10 cellular contexts compared by ENCODE assay signal in the genomic region with DNA sequence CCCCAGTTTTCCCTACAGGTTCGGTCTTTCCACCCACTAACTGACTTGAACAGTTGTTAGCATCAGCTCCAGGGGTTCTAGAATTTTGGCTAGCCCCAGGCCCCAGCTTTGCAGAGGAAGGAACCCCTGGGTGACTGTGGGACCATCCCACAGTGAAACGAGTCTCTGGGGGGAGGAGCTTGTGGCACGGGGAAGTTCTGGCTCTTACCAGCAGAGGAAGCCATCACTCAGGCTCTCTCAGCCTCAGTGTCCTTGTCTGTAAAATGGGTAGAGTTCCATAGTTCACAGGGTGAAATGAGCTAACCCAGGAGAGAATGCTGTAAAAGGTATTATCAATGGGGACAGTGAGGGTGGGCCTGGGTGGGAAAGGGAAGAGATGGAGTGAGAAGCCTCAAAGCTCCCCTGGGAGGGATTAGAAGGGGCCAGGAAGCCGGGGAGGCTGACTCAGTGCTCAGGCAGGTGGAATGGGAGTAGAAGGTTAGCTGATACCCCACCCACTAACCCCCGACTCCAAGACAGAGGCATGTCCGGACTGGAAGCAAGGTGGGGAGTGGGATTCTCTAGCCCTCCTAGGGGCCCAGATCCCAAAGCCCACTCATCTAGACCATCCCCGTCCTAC. TPM values are rescaled to one million over a fixed set of nuclear protein-coding genes. Genes with fewer than 3 reads are reported as not detected.
A peak's percentile ranks its signal among the peaks of the same experiment; 100 is the strongest.
DNase-seq lines count a peak whose midpoint lies in the region; ATAC-seq and TF ChIP-seq lines count a peak whose summit lies in the region.
"Had no signal": no experiment of that assay in that cellular context is flagged by ENCODE, and none has a peak within 500 bp of the region (broad histone marks: within the 10 kb centered on the region; RNA-seq: fewer than 3 reads in every experiment).

No MANE protein-coding gene starts in this region.

- no peaks in the 10 kb centered on the region for H3K9me2 ChIP-seq in GM23248 (ENCODE audit: insufficient read depth)

- H3F3A ChIP-seq in GM23248 (ENCODE audit: insufficient read depth) (peaks cover 18% of the 10 kb centered on the region), smooth muscle cell (ENCODE audit: low read depth) (peaks cover 2% of the 10 kb centered on the region)

- WGBS in GM23248 (ENCODE audit: low coverage in 1 of 2, low lambda C conversion rate in 2 of 2, missing lambda C conversion rate in 2 of 2), 2 experiments, result 0 to 2% methylated on average over 6 to 7 of the region's 7 CpGs
- WGBS in smooth muscle cell (ENCODE audit: low lambda C conversion rate), result 10% methylated on average over 7 of the region's 7 CpGs

- H3K27me3 ChIP-seq in GM23248 (replicated peaks; ENCODE audit: insufficient read depth) (no peaks in the 10 kb centered on the region), smooth muscle cell (ENCODE audit: low read depth) (no peaks in the 10 kb centered on the region)

- H3K9me3 ChIP-seq in GM23248 (ENCODE audit: low read depth), result no peaks in the 10 kb centered on the region
- H3K9me3 ChIP-seq in SK-N-MC (ENCODE audit: low read depth, low read length), result no peaks in the 10 kb centered on the region
- no peaks in the 10 kb centered on the region for H3K9me3 ChIP-seq in smooth muscle cell (replicated peaks; ENCODE audit: low read depth)

- peak overlapping the region; percentile 87 for H3K27ac ChIP-seq in GM23248
- peak overlapping the region; percentile 40; the same call in 1 of the 2 replicates for H3K27ac ChIP-seq in SK-N-MC
- H3K27ac ChIP-seq in smooth muscle cell (ENCODE audit: low read depth), result peak overlapping the region; percentile 97

- DNase-seq in GM23248, result peak; percentile 60
- DNase-seq in SK-N-MC (ENCODE audit: low read depth, low spot score), result no peak
- DNase-seq in glutamatergic neuron, result no peak
- no peak for DNase-seq in smooth muscle cell (lab: John Stamatoyannopoulos, UW; ENCODE audit: unreplicated experiment)
- DNase-seq: activated CD8-positive, alpha-beta memory T cell treated with anti-CD3 and anti-CD28 coated beads for 24 hours; MM.1S had no signal

- in situ Hi-C loops in GM23248 (cut with MboI), result no loop called here

- H3K4me1 ChIP-seq in GM23248 (ENCODE audit: insufficient read depth) (peaks cover 44% of the 10 kb centered on the region), smooth muscle cell (ENCODE audit: low read depth) (peaks cover 34% of the 10 kb centered on the region)

- H3K27me3 Mint-ChIP-seq in glutamatergic neuron (ENCODE audit: unreplicated experiment), result peaks cover 14% of the 10 kb centered on the region

- no peaks in the 10 kb centered on the region for H3K36me3 Mint-ChIP-seq in glutamatergic neuron (ENCODE audit: unreplicated experiment)

- H3K4me1 Mint-ChIP-seq in glutamatergic neuron (ENCODE audit: low read depth, unreplicated experiment), result peaks cover 35% of the 10 kb centered on the region

- H3K79me2 ChIP-seq in GM23248 (ENCODE audit: insufficient read depth) (no peaks in the 10 kb centered on the region), smooth muscle cell (ENCODE audit: low read depth) (no peaks in the 10 kb centered on the region)

- H3K4me3 ChIP-seq in GM23248, result peak overlapping the region; percentile 59
- H3K4me3 ChIP-seq in SK-N-MC, result peak overlapping the region; percentile 56
- peak overlapping the region; percentile 17 for H3K4me3 ChIP-seq in smooth muscle cell

- peak overlapping the region; percentile 59 for H3K4me3 Mint-ChIP-seq in glutamatergic neuron (ENCODE audit: unreplicated experiment)

- H4K20me1 ChIP-seq in GM23248 (ENCODE audit: insufficient read depth) (no peaks in the 10 kb centered on the region), smooth muscle cell (ENCODE audit: low read depth) (no peaks in the 10 kb centered on the region)

- H3K4me2 ChIP-seq in GM23248 (ENCODE audit: unreplicated experiment) (peak overlapping the region; percentile 77), smooth muscle cell (peak overlapping the region; percentile 80)

- H2AFZ ChIP-seq in GM23248 (peak overlapping the region; percentile 92), smooth muscle cell (ENCODE audit: low read depth) (no peak overlapping the region)

- H3K36me3 ChIP-seq in GM23248 (ENCODE audit: low read depth) (no peaks in the 10 kb centered on the region), SK-N-MC (ENCODE audit: insufficient read depth, low read length) (no peaks in the 10 kb centered on the region), smooth muscle cell (ENCODE audit: low read depth) (no peaks in the 10 kb centered on the region)

- ATAC-seq in GM21515 (IDR thresholded peaks at IDR 0.05; ENCODE audit: unreplicated experiment) (no peak), HG03108 (IDR thresholded peaks at IDR 0.05; ENCODE audit: unreplicated experiment) (no peak), HG03457 (IDR thresholded peaks at IDR 0.05; ENCODE audit: unreplicated experiment) (no peak), GM18870 (IDR thresholded peaks at IDR 0.05; ENCODE audit: unreplicated experiment) (no peak)

- peak overlapping the region; percentile 98 for H3K27ac Mint-ChIP-seq in glutamatergic neuron (ENCODE audit: unreplicated experiment)

- H3K9ac ChIP-seq in GM23248 (peak overlapping the region; percentile 63), SK-N-MC (ENCODE audit: insufficient read length) (peak overlapping the region; percentile 48), smooth muscle cell (ENCODE audit: low read depth) (peak overlapping the region; percentile 83)

- no peak for TF ChIP-seq CTCF in glutamatergic neuron (IDR thresholded peaks at IDR 0.05; ENCODE audit: partially characterized antibody, unreplicated experiment)
- no peak for TF ChIP-seq CTCF in smooth muscle cell (IDR thresholded peaks at IDR 0.05; ENCODE audit: borderline replicate concordance, insufficient read depth, poor library complexity, severe bottlenecking)

- peaks cover 14% of the 10 kb centered on the region for H3K9me3 Mint-ChIP-seq in glutamatergic neuron (ENCODE audit: unreplicated experiment)

RNA-seq across cellular contexts. Expression of a gene that starts 30.9 kb away (rescaled TPM):
- total RNA-seq in GM23248 (2014; rRNA removed; shearing (Covaris generic)), result 30.6 and 34.6 TPM in 2 replicates
- polyA plus RNA-seq in GM23248 (2016; fragmentation: Nextera tagmentation; extraction: Ambion mirVana) (31.2 and 35.4 TPM in 2 replicates), smooth muscle cell (21.2 and 21.4 TPM in 2 replicates)
- total RNA-seq in glutamatergic neuron (ENCODE audit: unreplicated experiment) (124 TPM), smooth muscle cell (13.4 and 15.1 TPM in 2 replicates)

Comparison
In these comparisons a context has a peak if more than half of its experiments do, and no peak if none do; other contexts are left out.
1. H3K27ac ChIP-seq: peak in every context shown above with its lines; median percentile 97 in smooth muscle cell; 87 in GM23248; 40 in SK-N-MC.